Comparison of ENCODE assay signal across 8 cellular contexts in genomic region chr11:810040-810567, GRCh38. TPM values are rescaled to one million over a fixed set of nuclear protein-coding genes. Genes with fewer than 3 reads are reported as not detected.
DNase-seq lines count a peak whose midpoint lies in the region; ATAC-seq and TF ChIP-seq lines count a peak whose summit lies in the region.

No MANE protein-coding gene starts in this region.

- H3K4me1 ChIP-seq in BLaER1, result peaks cover 56% of the 10 kb centered on the region
- H3K4me1 ChIP-seq in tibial artery, result peaks cover 0 to 38% (median 30%) of the 10 kb centered on the region in 4 donors

- peak overlapping the region; percentile 91 for H3K4me3 Mint-ChIP-seq in activated naive CD8-positive, alpha-beta T cell treated with anti-CD3 and anti-CD28 coated beads, Interleukin-2, amount 10 ng/mL, durations not matched to agents 7 days and 5 days

- H3K27ac ChIP-seq in BLaER1 (peak overlapping the region; percentile 100), layer of hippocampus (ENCODE audit: low read depth, low read length) (peak overlapping the region; percentile 100), tibial artery (peak overlapping the region; percentile 94 to 98)

- POLR2A ChIA-PET in activated naive CD8-positive, alpha-beta T cell treated with anti-CD3 and anti-CD28 coated beads, Interleukin-2, amount 10 ng/mL, durations not matched to agents 7 days and 5 days (lab: Charles Lee), result interaction anchor here (0.6 to 2.9 kb wide), 14 partner anchors 9 to 303 kb away, joined by 3 to 51 read pairs (median 6); partner anchors contain the start of genes CD151, CRACR2B, PNPLA2 and RNH1

- no peaks in the 10 kb centered on the region for H3K27me3 Mint-ChIP-seq in activated naive CD8-positive, alpha-beta T cell treated with anti-CD3 and anti-CD28 coated beads, Interleukin-2, amount 10 ng/mL, durations not matched to agents 7 days and 5 days

- DNase-seq in activated naive CD8-positive, alpha-beta T cell treated with anti-CD3 and anti-CD28 coated beads, Interleukin-2, amount 10 ng/mL, durations not matched to agents 7 days and 5 days, result no peak
- DNase-seq in tibial artery, result no peak
- DNase-seq in effector CD8-positive, alpha-beta T cell (lab: John Stamatoyannopoulos, UW), result no peak
- DNase-seq in NCI-H2081 treated with DMSO at 0.1 percent for 48 hours (lab: John Stamatoyannopoulos, UW), result no peak
- DNase-seq in stimulated activated CD4-positive, alpha-beta T cell treated with anti-CD3 and anti-CD28 coated beads, Interleukin-1b, Interleukin-23, amount 100 ng/mL, for 48 hours, result no peak

- H3K9ac ChIP-seq in BLaER1, result peak overlapping the region; percentile 100

- peaks cover 27% of the 10 kb centered on the region for H3K4me1 Mint-ChIP-seq in activated naive CD8-positive, alpha-beta T cell treated with anti-CD3 and anti-CD28 coated beads, Interleukin-2, amount 10 ng/mL, durations not matched to agents 7 days and 5 days

- peak; percentile 4 for ATAC-seq in HG02571 (IDR thresholded peaks at IDR 0.05; ENCODE audit: unreplicated experiment)
- ATAC-seq in activated naive CD8-positive, alpha-beta T cell treated with anti-CD3 and anti-CD28 coated beads, Interleukin-2, amount 10 ng/mL, durations not matched to agents 7 days and 5 days (ENCODE audit: low read depth), result peak; percentile 8

- peaks cover 14% of the 10 kb centered on the region for H3K36me3 Mint-ChIP-seq in activated naive CD8-positive, alpha-beta T cell treated with anti-CD3 and anti-CD28 coated beads, Interleukin-2, amount 10 ng/mL, durations not matched to agents 7 days and 5 days

- H4K20me1 ChIP-seq in BLaER1, result peaks cover 44% of the 10 kb centered on the region

- H3K36me3 ChIP-seq in BLaER1 (peaks cover 44% of the 10 kb centered on the region), tibial artery (peaks cover 26 to 33% (median 29%) of the 10 kb centered on the region in 3 donors)

- H3K27me3 ChIP-seq in BLaER1 (no peaks in the 10 kb centered on the region), layer of hippocampus (ENCODE audit: control insufficient read depth, insufficient read depth, low read length) (no peaks in the 10 kb centered on the region), tibial artery (no peaks in the 10 kb centered on the region)

- H3K4me2 ChIP-seq in BLaER1, result peak overlapping the region; percentile 96

- H3K27ac Mint-ChIP-seq in activated naive CD8-positive, alpha-beta T cell treated with anti-CD3 and anti-CD28 coated beads, Interleukin-2, amount 10 ng/mL, durations not matched to agents 7 days and 5 days, result peak overlapping the region; percentile 97

- intact Hi-C loops in tibial artery (cut with DNase I; ENCODE audit: low total_unique reads), result no loop called here

- no peaks in the 10 kb centered on the region for H3K9me3 ChIP-seq in BLaER1
- H3K9me3 ChIP-seq in tibial artery, result no peaks in the 10 kb centered on the region

- peak overlapping the region; percentile 100 for H3K4me3 ChIP-seq in BLaER1
- H3K4me3 ChIP-seq in tibial artery, result peak overlapping the region; percentile 86 to 90

- no peaks in the 10 kb centered on the region for H3K9me3 Mint-ChIP-seq in activated naive CD8-positive, alpha-beta T cell treated with anti-CD3 and anti-CD28 coated beads, Interleukin-2, amount 10 ng/mL, durations not matched to agents 7 days and 5 days

- TF ChIP-seq CTCF in tibial artery (IDR thresholded peaks at IDR 0.05), result no peak

RNA-seq across cellular contexts. Expression of gene RPLP2, which starts 0.3 kb away (rescaled TPM):
- total RNA-seq in activated naive CD8-positive, alpha-beta T cell treated with anti-CD3 and anti-CD28 coated beads, Interleukin-2, amount 10 ng/mL, durations not matched to agents 7 days and 5 days, result 1,000 to 10,000 TPM; 2,888 to 3,019 TPM

RNA-seq across cellular contexts. Expression of gene PIDD1, which starts 5.1 kb away (rescaled TPM):
- total RNA-seq in activated naive CD8-positive, alpha-beta T cell treated with anti-CD3 and anti-CD28 coated beads, Interleukin-2, amount 10 ng/mL, durations not matched to agents 7 days and 5 days, result 10 to 100 TPM; 53.4 to 53.6 TPM

RNA-seq across cellular contexts. Expression of gene PNPLA2, which starts 8.6 kb away (rescaled TPM):
- 100 to 1,000 TPM; 110 to 125 TPM for total RNA-seq in activated naive CD8-positive, alpha-beta T cell treated with anti-CD3 and anti-CD28 coated beads, Interleukin-2, amount 10 ng/mL, durations not matched to agents 7 days and 5 days

RNA-seq across cellular contexts. Expression of gene SLC25A22, which starts 12.0 kb away (rescaled TPM):
- total RNA-seq in activated naive CD8-positive, alpha-beta T cell treated with anti-CD3 and anti-CD28 coated beads, Interleukin-2, amount 10 ng/mL, durations not matched to agents 7 days and 5 days, result 10 to 100 TPM; 35.1 to 35.8 TPM

RNA-seq across cellular contexts. Expression of gene CRACR2B, which starts 17.6 kb away (rescaled TPM):
- 10 to 100 TPM; 10.5 to 11.2 TPM for total RNA-seq in activated naive CD8-positive, alpha-beta T cell treated with anti-CD3 and anti-CD28 coated beads, Interleukin-2, amount 10 ng/mL, durations not matched to agents 7 days and 5 days
